1 cellular context compared by ENCODE assay signal in the genomic region with DNA sequence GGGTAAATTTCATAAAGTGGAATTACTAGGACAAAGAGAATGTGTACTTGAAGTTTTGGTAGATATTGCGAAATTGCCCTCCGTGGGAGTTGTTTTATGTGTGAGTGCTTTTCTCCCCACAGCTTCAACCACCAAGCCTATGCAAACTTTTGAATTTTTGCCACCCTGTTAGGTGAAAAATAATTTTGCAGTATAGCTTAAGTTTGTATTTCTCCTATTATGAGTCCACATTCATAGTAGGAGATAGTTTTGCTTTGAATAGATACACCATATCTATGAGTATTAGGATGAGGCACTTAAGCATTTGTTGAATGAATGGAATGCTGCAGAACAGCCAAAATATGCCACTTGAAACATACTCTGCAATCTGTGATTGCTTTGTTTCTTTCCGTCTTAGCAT.
TF ChIP-seq lines count a peak whose summit lies in the region.

No MANE protein-coding gene starts in this region.

TF ChIP-seq in H1, 55 proteins besides CTCF, POLR2A, EP300 and RAD21:
- TF ChIP-seq GTF2F1 (IDR thresholded peaks at IDR 0.05; ENCODE audit: borderline replicate concordance, low read depth, low read length) (no peak), CEBPB (IDR thresholded peaks at IDR 0.05; ENCODE audit: low read depth, low read length) (peak; percentile 72; the same call in 1 of the 2 replicates)
